In the genomic region with DNA sequence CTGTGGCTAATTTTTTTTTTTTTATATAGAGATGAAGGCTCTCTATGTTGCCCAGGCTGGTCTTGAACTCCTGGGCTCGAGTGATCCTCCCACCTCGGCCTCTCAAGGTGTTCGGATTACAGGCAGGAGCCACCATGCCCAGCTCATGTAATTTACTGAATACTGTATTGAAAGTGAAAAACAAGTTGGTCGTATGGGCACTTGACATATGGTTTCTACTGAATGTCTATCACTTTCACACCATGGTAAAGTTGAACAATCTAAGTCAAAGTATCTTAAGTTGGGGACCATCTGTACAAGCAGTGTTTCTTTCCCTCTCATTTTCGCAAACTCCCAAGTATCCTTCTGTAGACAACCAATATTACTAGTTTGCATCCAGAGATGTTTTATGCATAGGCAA, we compare ENCODE assay signal across 25 cellular contexts.
"Had no signal": no experiment of that assay in that cellular context is flagged by ENCODE, and none has a peak within 500 bp of the region (broad histone marks: within the 10 kb centered on the region; RNA-seq: fewer than 3 reads in every experiment).

No MANE protein-coding gene starts in this region.

- H3K9ac ChIP-seq: KMS-11 had no signal

- FAIRE-seq: HTR-8/SVneo, K562, RCC 7860 had no signal

- H3K9me3 Mint-ChIP-seq: T-helper 1 cell treated with Interleukin-12 subunit alpha and Interleukin-12 subunit beta and Interleukin-4 antibody, amounts not matched to agents 30 μg/mL and 1 μg/mL, for 36 hours had no signal

- DNase-seq: Kasumi-1, MV-4-11, NCI-H1048, NCI-H1105, NCI-H1436 treated with DMSO at 0.1 percent for 48 hours, NCI-H1694, NCI-H187 treated with DMSO at 0.1 percent for 48 hours, NCI-H2081, NCI-H2107, NCI-H2227 treated with DMSO at 0.1 percent for 48 hours, NCI-H524, NCI-H526 treated with DMSO at 0.1 percent for 48 hours, NCI-H748 treated with DMSO at 0.1 percent for 48 hours, Right ventricle myocardium superior, RPMI8226, SIG-M5 had no signal

- H3K9me3 ChIP-seq: SJSA1 had no signal

- H3K4me1 ChIP-seq: SJSA1 had no signal

- H3K27ac Mint-ChIP-seq: IgD-negative memory B cell; T-helper 1 cell treated with Interleukin-12 subunit alpha and Interleukin-12 subunit beta and Interleukin-4 antibody, amounts not matched to agents 30 μg/mL and 1 μg/mL, for 36 hours had no signal

- H3K27me3 ChIP-seq: SJSA1 had no signal

- H3K4me3 Mint-ChIP-seq: IgD-negative memory B cell; T-helper 1 cell treated with Interleukin-12 subunit alpha and Interleukin-12 subunit beta and Interleukin-4 antibody, amounts not matched to agents 30 μg/mL and 1 μg/mL, for 36 hours had no signal

- H3K36me3 Mint-ChIP-seq: IgD-negative memory B cell had no signal

- H3K4me2 ChIP-seq: KMS-11 had no signal

- H3K27ac ChIP-seq: HL-60, KMS-11, SJSA1, SK-N-MC had no signal

- ATAC-seq: K562 had no signal

- H3K36me3 ChIP-seq: SJSA1 had no signal

- H3K4me3 ChIP-seq: K562, SJSA1, SK-N-MC had no signal
